Comparison of ENCODE assay signal across 9 cellular contexts in the genomic region with DNA sequence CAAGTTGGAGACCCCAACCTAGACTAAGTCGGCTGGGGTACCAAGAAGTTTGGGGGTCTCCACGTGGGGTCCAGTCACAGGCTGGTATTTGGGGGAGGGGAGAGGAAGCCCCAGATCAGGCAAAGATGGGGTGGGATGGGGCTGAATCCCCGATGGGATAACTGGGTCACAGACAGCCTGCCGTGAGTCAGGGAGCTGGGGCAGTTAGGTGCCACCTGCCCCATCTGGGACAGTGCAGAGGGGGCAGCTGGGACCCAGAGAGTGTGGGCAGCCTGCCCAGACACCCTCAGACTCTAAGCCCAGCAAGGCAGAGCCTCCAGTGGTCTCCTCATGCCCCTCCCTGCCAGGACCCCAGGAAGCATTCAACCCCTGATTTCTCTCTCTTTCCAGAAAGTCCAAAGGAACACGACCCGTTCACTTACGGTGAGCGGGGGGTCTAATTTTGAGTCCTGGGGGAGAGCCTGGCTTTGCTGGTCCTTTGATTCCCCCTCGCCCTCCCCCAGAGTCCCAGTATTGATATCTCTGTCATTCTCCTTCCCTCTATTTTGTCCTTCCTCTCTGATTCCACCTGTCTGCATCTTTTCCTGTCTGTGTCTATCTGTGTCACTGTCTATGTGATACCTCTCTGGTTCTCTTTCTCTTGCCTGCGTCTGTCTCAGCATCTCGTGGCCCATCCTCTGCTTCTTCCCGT. TPM values are rescaled to one million over a fixed set of nuclear protein-coding genes. Genes with fewer than 3 reads are reported as not detected.
DNase-seq lines count a peak whose midpoint lies in the region; ATAC-seq and TF ChIP-seq lines count a peak whose summit lies in the region.
"Had no signal": no experiment of that assay in that cellular context is flagged by ENCODE, and none has a peak within 500 bp of the region (broad histone marks: within the 10 kb centered on the region; RNA-seq: fewer than 3 reads in every experiment).

No MANE protein-coding gene starts in this region.

- 62% methylated on average over 2 of the region's 12 CpGs; no CpG with 5 or more reads in 1 of the 2 experiments for WGBS in IMR-90 (ENCODE audit: extremely low coverage in 2 of 2, insufficient read length in 1 of 2), 2 experiments

- H2BK20ac ChIP-seq in IMR-90 (ENCODE audit: low read depth, low read length): no peak overlapping the region

- H4K8ac ChIP-seq in IMR-90 (ENCODE audit: low read depth in 2 of 2, low read length in 2 of 2): no peak overlapping the region

- intact Hi-C loops in IMR-90 (cut with micrococcal nuclease): loop anchor here (5.0 kb wide), 1 partner anchor 127 kb away; a partner anchor contains a TSS
- intact Hi-C loops in PC-3 (cut with micrococcal nuclease): loop anchor here (5.0 to 10.0 kb wide), 2 partner anchors 73 to 104 kb away; a partner anchor contains a TSS

- H3K79me1 ChIP-seq in IMR-90 (ENCODE audit: low read depth in 1 of 2, low read length in 2 of 2): no peaks in the 10 kb centered on the region

- peaks cover 3% of the 10 kb centered on the region; the same call in 1 of the 2 replicates for H3K9me1 ChIP-seq in IMR-90 (ENCODE audit: insufficient read depth, low read length)

- TF ChIP-seq CTCF in IMR-90 (conservative IDR thresholded peaks at IDR 0.05; ENCODE audit: low read depth, low read length): no peak
- TF ChIP-seq CTCF in PC-3 (conservative IDR thresholded peaks at IDR 0.05; ENCODE audit: low read depth, low read length): no peak

- DNase-seq in IMR-90 (no peak), caudate nucleus (lab: John Stamatoyannopoulos, UW) (no peak), substantia nigra (lab: John Stamatoyannopoulos, UW) (peak in 2 of 49 donors; percentile 21 to 37), PC-3 (no peak), iPS-NIHi7 (ENCODE audit: extremely low spot score) (no peak), NAMALWA (ENCODE audit: low spot score) (no peak)

- no peak for TF ChIP-seq RAD21 in IMR-90 (IDR thresholded peaks at IDR 0.05; ENCODE audit: low read length)

- H4K91ac ChIP-seq in IMR-90 (ENCODE audit: insufficient read depth, low read depth, low read length): no peak overlapping the region

- no peak overlapping the region for H3K14ac ChIP-seq in IMR-90 (replicated peaks; ENCODE audit: low read depth, low read length)

- peaks cover 32% of the 10 kb centered on the region for H3K27me3 ChIP-seq in IMR-90 (ENCODE audit: control insufficient read depth, insufficient read depth, low read length)
- H3K27me3 ChIP-seq in mucosa of rectum (ENCODE audit: control insufficient read depth in 2 of 2, insufficient read depth in 2 of 2, low read length in 2 of 2): peaks cover 0 to 5% of the 10 kb centered on the region in 2 donors
- H3K27me3 ChIP-seq in PC-3 (ENCODE audit: low read length): no peaks in the 10 kb centered on the region

- H2BK5ac ChIP-seq in IMR-90 (ENCODE audit: low read depth, low read length, poor library complexity, severe bottlenecking): no peak overlapping the region

- H4K20me1 ChIP-seq in IMR-90 (ENCODE audit: insufficient read depth, low read length) (peaks cover 3% of the 10 kb centered on the region; the same call in 1 of the 2 replicates), PC-3 (ENCODE audit: low read length) (no peaks in the 10 kb centered on the region)

- H3K56ac ChIP-seq in IMR-90 (ENCODE audit: extremely low read depth, insufficient read depth, low read length): no peak overlapping the region

- peak overlapping the region; percentile 31 for H2AK9ac ChIP-seq in IMR-90 (replicated peaks; ENCODE audit: low read depth, low read length, poor library complexity)

- no peak overlapping the region for H3K4ac ChIP-seq in IMR-90 (ENCODE audit: low read depth, low read length)

- ATAC-seq in IMR-90 (ENCODE audit: low read depth) (no peak), PC-3 (no peak), GM21447 (IDR thresholded peaks at IDR 0.05; ENCODE audit: unreplicated experiment) (no peak)

- no peak overlapping the region for H2BK120ac ChIP-seq in IMR-90 (ENCODE audit: low read depth, low read length)

- peaks cover 18% of the 10 kb centered on the region for H3K4me1 ChIP-seq in IMR-90 (ENCODE audit: control insufficient read depth, insufficient read depth, low read length)
- peaks cover 28 to 40% of the 10 kb centered on the region in 2 donors for H3K4me1 ChIP-seq in mucosa of rectum (ENCODE audit: control insufficient read depth in 2 of 2, insufficient read depth in 2 of 2, low read length in 2 of 2)
- 0 out of 2 replicates have a peak, but pooled peaks cover 9% of the 10 kb centered on the region for H3K4me1 ChIP-seq in PC-3 (ENCODE audit: insufficient read depth, low read length)

- H3K36me3 ChIP-seq in IMR-90 (ENCODE audit: control insufficient read depth, insufficient read depth, low read length) (no peaks in the 10 kb centered on the region), mucosa of rectum (ENCODE audit: control insufficient read depth in 2 of 2, insufficient read depth in 2 of 2, low read length in 2 of 2) (no peaks in the 10 kb centered on the region), PC-3 (ENCODE audit: low read depth, low read length) (no peaks in the 10 kb centered on the region)

- CTCF ChIA-PET in IMR-90 (lab: Yijun Ruan, JAX) (interaction anchor here (0.6 to 2.1 kb wide), 4 partner anchors 10 to 96 kb away, joined by 3 to 10 read pairs (median 4); no protein-coding TSS in a partner anchor), PC-3 (lab: Charles Lee) (interaction anchor here (0.6 to 1.3 kb wide), 5 partner anchors 14 to 96 kb away, joined by 3 to 8 read pairs (median 5); no protein-coding TSS in a partner anchor)

- H3F3A ChIP-seq in PC-3 (ENCODE audit: low read length, unreplicated experiment): no peaks in the 10 kb centered on the region

- H3K79me2 ChIP-seq in PC-3 (ENCODE audit: low read length): no peaks in the 10 kb centered on the region

- H2BK15ac ChIP-seq in IMR-90 (ENCODE audit: low read depth, low read length): no peak overlapping the region

- H3K9ac ChIP-seq in IMR-90 (ENCODE audit: low read depth, low read length): no peak overlapping the region
- peak overlapping the region; percentile 41 to 74 for H3K9ac ChIP-seq in mucosa of rectum (ENCODE audit: low read depth in 1 of 2, low read length in 2 of 2)
- no peak overlapping the region for H3K9ac ChIP-seq in PC-3 (ENCODE audit: low read length)
- H3K9ac ChIP-seq: KMS-11 had no signal

- BruUV-seq in IMR-90 (replicated peaks; lab: Mats Ljungman, UMichigan) (no TSS peak), PC-3 (replicated peaks; lab: Mats Ljungman, UMichigan) (no TSS peak)

- no peak overlapping the region for H3K23ac ChIP-seq in IMR-90 (ENCODE audit: low read depth, low read length)

- H3K9me3 ChIP-seq in IMR-90 (ENCODE audit: control insufficient read depth, insufficient read depth, low read length) (no peaks in the 10 kb centered on the region), mucosa of rectum (ENCODE audit: control insufficient read depth in 2 of 2, low read length in 2 of 2) (no peaks in the 10 kb centered on the region), PC-3 (ENCODE audit: low read length) (no peaks in the 10 kb centered on the region)

- H3K18ac ChIP-seq in IMR-90 (ENCODE audit: low read depth, low read length): no peak overlapping the region

- dilution Hi-C loops in IMR-90 (cut with HindIII; ENCODE audit: low sequenced_read_pairs, unreplicated experiment): no loop called here

- in situ Hi-C loops in IMR-90 (cut with MboI; ENCODE audit: low sequenced_read_pairs): no loop called here

- no peak overlapping the region for H4K5ac ChIP-seq in IMR-90 (ENCODE audit: low read depth, low read length)

- H2AFZ ChIP-seq in IMR-90 (replicated peaks; ENCODE audit: low read length, poor library complexity): peak overlapping the region; percentile 84
- H2AFZ ChIP-seq in PC-3 (ENCODE audit: low read length): no peak overlapping the region

- 0 out of 2 replicates have a peak overlapping the region, but pooled peaks have one; percentile 59 for H2AK5ac ChIP-seq in IMR-90 (ENCODE audit: low read depth, low read length)

- H3K9me2 ChIP-seq in PC-3 (replicated peaks; ENCODE audit: low read length): no peaks in the 10 kb centered on the region

- TF ChIP-seq POLR2A in IMR-90 (IDR thresholded peaks at IDR 0.05; ENCODE audit: low read depth, low read length): no peak

- H3K4me3 ChIP-seq in IMR-90 (ENCODE audit: insufficient read depth, low read depth, low read length) (no peak overlapping the region), mucosa of rectum (ENCODE audit: low read length in 2 of 2) (peak overlapping the region; percentile 65 to 70), PC-3 (ENCODE audit: low read length) (no peak overlapping the region)

- H3K27ac ChIP-seq in IMR-90 (ENCODE audit: insufficient read depth, low read length) (no peak overlapping the region), caudate nucleus (ENCODE audit: low read depth, low read length) (peak overlapping the region; percentile 85), mucosa of rectum (ENCODE audit: low read depth in 2 of 2, low read length in 2 of 2) (peak overlapping the region; percentile 63 to 71), substantia nigra (ENCODE audit: low read depth, low read length, poor library complexity, severe bottlenecking) (peak overlapping the region; percentile 52), PC-3 (ENCODE audit: low read length) (no peak overlapping the region)
- H3K27ac ChIP-seq: KMS-11 had no signal

- H3K4me2 ChIP-seq in IMR-90 (ENCODE audit: low read depth, low read length) (no peak overlapping the region), PC-3 (ENCODE audit: low read length) (no peak overlapping the region)

- POLR2A ChIA-PET in IMR-90 (lab: Charles Lee; ENCODE audit: unreplicated experiment) (no interaction called here), PC-3 (lab: Charles Lee; ENCODE audit: unreplicated experiment) (interaction anchor here (0.7 kb wide), 1 partner anchor 103 kb away, joined by 5 read pairs; no protein-coding TSS in a partner anchor)

RNA-seq across cellular contexts. Expression of a gene that starts 1.7 kb away (rescaled TPM):
- 0.18 TPM in 1 of 2 replicates, not detected in the other for total RNA-seq in IMR-90 (2012; rRNA removed)
- polyA plus RNA-seq in IMR-90 (2012; rRNA removed): 2.7 and 3.9 TPM in 2 replicates
- polyA plus RNA-seq in IMR-90 (2012; cell fraction: cytosol; rRNA removed): 1.0 and 7.5 TPM in 2 replicates
- polyA plus RNA-seq in IMR-90 (2012; cell fraction: nucleus; rRNA removed; ENCODE audit: low replicate concordance): 3.4 and 3.9 TPM in 2 replicates
- total RNA-seq in PC-3 (2014; rRNA removed): not detected in 2 replicates

RNA-seq across cellular contexts. Expression of a gene that starts 2.7 kb away (rescaled TPM):
- total RNA-seq in IMR-90 (2012; rRNA removed) (not detected in 2 replicates), PC-3 (2014; rRNA removed) (not detected in 2 replicates)
- polyA plus RNA-seq in IMR-90 (2012; rRNA removed): 0.31 and 0.39 TPM in 2 replicates
- 0.11 and 2.0 TPM in 2 replicates for polyA plus RNA-seq in IMR-90 (2012; cell fraction: cytosol; rRNA removed)
- 0.35 and 0.60 TPM in 2 replicates for polyA plus RNA-seq in IMR-90 (2012; cell fraction: nucleus; rRNA removed; ENCODE audit: low replicate concordance)

RNA-seq across cellular contexts. Expression of a gene that starts 5.5 kb away (rescaled TPM):
- not detected in 2 replicates for total RNA-seq in IMR-90 (2012; rRNA removed)
- 0.06 and 0.10 TPM in 2 replicates for polyA plus RNA-seq in IMR-90 (2012; rRNA removed)
- polyA plus RNA-seq in IMR-90 (2012; cell fraction: cytosol; rRNA removed): 0.05 TPM in 1 of 2 replicates, not detected in the other
- polyA plus RNA-seq in IMR-90 (2012; cell fraction: nucleus; rRNA removed; ENCODE audit: low replicate concordance): 2.3 and 3.5 TPM in 2 replicates
- total RNA-seq in PC-3 (2014; rRNA removed): 0.22 TPM in 1 of 2 replicates, not detected in the other

RNA-seq across cellular contexts. Expression of a gene that starts 14.2 kb away (rescaled TPM):
- total RNA-seq in IMR-90 (2012; rRNA removed): 45.8 and 53.6 TPM in 2 replicates
- polyA plus RNA-seq in IMR-90 (2012; rRNA removed): 245 and 287 TPM in 2 replicates
- polyA plus RNA-seq in IMR-90 (2012; cell fraction: cytosol; rRNA removed): 162 and 289 TPM in 2 replicates
- polyA plus RNA-seq in IMR-90 (2012; cell fraction: nucleus; rRNA removed; ENCODE audit: low replicate concordance): 57.5 and 83.6 TPM in 2 replicates
- total RNA-seq in PC-3 (2014; rRNA removed): 114 and 123 TPM in 2 replicates

RNA-seq across cellular contexts. Expression of a gene that starts 24.7 kb away (rescaled TPM):
- total RNA-seq in IMR-90 (2012; rRNA removed) (not detected in 2 replicates), PC-3 (2014; rRNA removed) (48.7 and 61.6 TPM in 2 replicates)
- not detected in 2 replicates for polyA plus RNA-seq in IMR-90 (2012; rRNA removed)
- polyA plus RNA-seq in IMR-90 (2012; cell fraction: cytosol; rRNA removed): not detected in 2 replicates
- polyA plus RNA-seq in IMR-90 (2012; cell fraction: nucleus; rRNA removed; ENCODE audit: low replicate concordance): not detected in 2 replicates

Comparison
In these comparisons a context has a peak if more than half of its experiments do, and no peak if none do; other contexts are left out.
1. H3K27ac ChIP-seq: peak in caudate nucleus (single experiment), mucosa of rectum (2 of 2) and substantia nigra (single experiment); none in IMR-90 (single experiment) and PC-3 (single experiment).
2. H3K4me3 ChIP-seq: peak in mucosa of rectum (2 of 2); none in IMR-90 (single experiment) and PC-3 (single experiment).
3. H3K9ac ChIP-seq: peak in mucosa of rectum (2 of 2); none in IMR-90 (single experiment) and PC-3 (single experiment).